ENCODE assay signal across 12 cellular contexts in the genomic region with DNA sequence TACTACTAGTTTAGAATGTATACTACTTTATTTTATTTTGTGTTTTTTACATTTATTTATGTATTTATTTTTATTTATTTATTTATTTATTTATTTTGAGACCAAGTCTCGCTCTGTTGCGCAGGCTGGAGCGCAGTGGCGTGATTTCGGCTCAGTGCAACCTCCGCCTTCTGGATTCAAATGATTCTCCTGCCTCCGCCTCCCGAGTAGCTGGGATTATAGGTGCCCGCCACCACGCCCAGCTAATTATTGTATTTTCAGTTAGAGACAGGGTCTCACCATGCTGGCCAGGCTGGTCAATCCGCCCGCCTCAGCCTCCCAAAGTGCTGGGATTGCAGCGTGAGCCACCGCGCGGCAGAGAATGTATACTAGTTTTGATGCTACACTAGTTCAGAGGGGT.
"Had no signal": no experiment of that assay in that cellular context is flagged by ENCODE, and none has a peak within 500 bp of the region (broad histone marks: within the 10 kb centered on the region; RNA-seq: fewer than 3 reads in every experiment).

No MANE protein-coding gene starts in this region.

- H3K4me3 ChIP-seq: lung had no signal

- H3K9me3 ChIP-seq: left ventricle myocardium inferior, sigmoid colon had no signal

- DNase-seq: effector memory CD8-positive, alpha-beta T cell; kidney; left cardiac atrium; left ventricle myocardium inferior; midbrain; naive B cell; stimulated activated CD4-positive, alpha-beta T cell treated with anti-CD3 and anti-CD28 coated beads, Interleukin-2, amount 100 ng/mL, for 48 hours; stimulated activated naive CD4-positive, alpha-beta T cell treated with Interleukin-2 at 50 U/mL for 16 hours had no signal

- H3K9me3 Mint-ChIP-seq: central memory CD8-positive, alpha-beta T cell; effector memory CD8-positive, alpha-beta T cell had no signal

- H3K27ac ChIP-seq: foreskin keratinocyte had no signal

- ATAC-seq: effector memory CD8-positive, alpha-beta T cell had no signal

- H3K27ac Mint-ChIP-seq: effector memory CD8-positive, alpha-beta T cell had no signal

- H3K4me1 Mint-ChIP-seq: central memory CD8-positive, alpha-beta T cell had no signal
